In the genomic region with DNA sequence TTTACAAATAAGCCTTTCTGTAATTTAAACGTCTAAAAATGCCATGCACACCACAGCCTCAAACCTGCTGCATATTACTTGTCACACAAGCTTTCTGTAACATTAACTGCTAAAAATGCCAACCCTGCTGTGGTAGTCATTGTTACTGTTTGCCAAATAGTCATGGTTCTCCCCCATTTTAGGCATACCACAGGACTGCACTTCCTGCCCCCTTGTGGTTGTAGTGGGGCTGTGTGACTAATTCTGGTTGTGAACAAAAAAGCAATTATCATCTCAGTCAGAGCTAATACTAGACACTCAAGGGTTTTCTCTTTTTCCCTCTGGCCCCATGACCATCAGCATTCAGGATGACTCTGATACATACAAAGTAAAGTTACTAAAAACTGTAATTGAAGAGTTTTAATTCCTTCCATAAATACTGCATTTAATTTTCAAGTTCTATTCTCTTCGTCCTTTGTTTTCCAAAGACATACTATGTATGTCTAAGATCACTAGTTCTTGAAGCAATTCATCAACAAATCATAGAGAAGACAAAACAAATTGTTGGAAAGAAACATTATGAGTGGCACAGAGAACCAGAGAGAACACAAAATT, we compare ENCODE assay signal across 8 cellular contexts. TPM values are rescaled to one million over a fixed set of nuclear protein-coding genes. Genes with fewer than 3 reads are reported as not detected.
DNase-seq lines count a peak whose midpoint lies in the region; ATAC-seq and TF ChIP-seq lines count a peak whose summit lies in the region.

No MANE protein-coding gene starts in this region.

- H3K4me1 Mint-ChIP-seq in activated T-helper 17 cell treated with anti-CD3 and anti-CD28 coated beads, Interleukin-2, amount 50 U/mL, for 72 hours, result no peaks in the 10 kb centered on the region

- H3K27me3 Mint-ChIP-seq in activated T-helper 17 cell treated with anti-CD3 and anti-CD28 coated beads, Interleukin-2, amount 50 U/mL, for 72 hours, result peaks cover 17% of the 10 kb centered on the region

- no peak overlapping the region for H3K27ac Mint-ChIP-seq in activated T-helper 17 cell treated with anti-CD3 and anti-CD28 coated beads, Interleukin-2, amount 50 U/mL, for 72 hours

- DNase-seq in SIG-M5 treated with dmso at 0.1 percent for 504 hours (lab: John Stamatoyannopoulos, UW; ENCODE audit: unreplicated experiment) (peak; percentile 29), SIG-M5 (lab: John Stamatoyannopoulos, UW) (no peak), kidney glomerular epithelial cell (lab: John Stamatoyannopoulos, UW) (peak; percentile 41), vagina (ENCODE audit: extremely low spot score in 2 of 2) (no peak), lower leg skin (ENCODE audit: low spot score in 2 of 2) (no peak)

- no peaks in the 10 kb centered on the region for H3K27me3 ChIP-seq in Loucy (ENCODE audit: insufficient read depth, low read length, poor library complexity, severe bottlenecking)
- H3K27me3 ChIP-seq in vagina, result no peaks in the 10 kb centered on the region

- no peak overlapping the region for H2AFZ ChIP-seq in Loucy (ENCODE audit: low read length)

- no peak overlapping the region for H3K27ac ChIP-seq in vagina

- no peak for TF ChIP-seq POLR2A in vagina (IDR thresholded peaks at IDR 0.05)
- TF ChIP-seq POLR2A in lower leg skin (IDR thresholded peaks at IDR 0.05), result no peak

- H3K4me3 Mint-ChIP-seq in activated T-helper 17 cell treated with anti-CD3 and anti-CD28 coated beads, Interleukin-2, amount 50 U/mL, for 72 hours, result no peak overlapping the region

- H3K36me3 ChIP-seq in Loucy (ENCODE audit: insufficient read depth, low read length) (no peaks in the 10 kb centered on the region), vagina (no peaks in the 10 kb centered on the region)

- H3K4me3 ChIP-seq in Loucy (ENCODE audit: low read length, poor library complexity, severe bottlenecking) (no peak overlapping the region), vagina (no peak overlapping the region), lower leg skin (ENCODE audit: low read depth, poor library complexity, severe bottlenecking) (no peak overlapping the region)

- H3K9me3 Mint-ChIP-seq in activated T-helper 17 cell treated with anti-CD3 and anti-CD28 coated beads, Interleukin-2, amount 50 U/mL, for 72 hours, result no peaks in the 10 kb centered on the region

- H3K4me1 ChIP-seq in Loucy (ENCODE audit: insufficient read depth, low read length, poor library complexity, severe bottlenecking), result no peaks in the 10 kb centered on the region
- no peaks in the 10 kb centered on the region for H3K4me1 ChIP-seq in vagina

- intact Hi-C loops in vagina (cut with DNase I), result no loop called here
- intact Hi-C loops in lower leg skin (cut with DNase I; ENCODE audit: low total_unique reads), result no loop called here

- 50% methylated on average over 2 of the region's 2 CpGs for WGBS in lower leg skin, 2 donors

- H3K79me2 ChIP-seq in Loucy (ENCODE audit: insufficient read depth, low read length), result no peaks in the 10 kb centered on the region

- no peaks in the 10 kb centered on the region for H3K9me3 ChIP-seq in Loucy (ENCODE audit: insufficient read depth, low read depth, low read length)
- no peaks in the 10 kb centered on the region for H3K9me3 ChIP-seq in vagina

- H3F3A ChIP-seq in Loucy (ENCODE audit: low read depth), result no peaks in the 10 kb centered on the region

- H3K9ac ChIP-seq in Loucy (ENCODE audit: low read depth, low read length, poor library complexity, severe bottlenecking), result no peak overlapping the region

- ATAC-seq in GM21619 (IDR thresholded peaks at IDR 0.05; ENCODE audit: unreplicated experiment), result peak; percentile 81
- ATAC-seq in activated T-helper 17 cell treated with anti-CD3 and anti-CD28 coated beads, Interleukin-2, amount 50 U/mL, for 72 hours (replicated peaks), result peak; percentile 48

- no peak overlapping the region for H3K4me2 ChIP-seq in Loucy (ENCODE audit: low read depth, low read length, poor library complexity, severe bottlenecking)

- no peaks in the 10 kb centered on the region for H3K9me2 ChIP-seq in Loucy (replicated peaks; ENCODE audit: low read depth, low read length)

- TF ChIP-seq CTCF in Loucy (conservative IDR thresholded peaks at IDR 0.05; ENCODE audit: low read length) (peak; percentile 76), vagina (IDR thresholded peaks at IDR 0.05) (peak in 2 of 3 experiments; percentile 10 to 15), lower leg skin (IDR thresholded peaks at IDR 0.05) (no peak)

- no peaks in the 10 kb centered on the region for H3K36me3 Mint-ChIP-seq in activated T-helper 17 cell treated with anti-CD3 and anti-CD28 coated beads, Interleukin-2, amount 50 U/mL, for 72 hours (ENCODE audit: low read depth)

- no peaks in the 10 kb centered on the region for H4K20me1 ChIP-seq in Loucy (ENCODE audit: insufficient read depth, low read length, poor library complexity, severe bottlenecking)

RNA-seq across cellular contexts. Expression of gene SLC35F4, which starts 5.7 kb away (rescaled TPM):
- not detected for total RNA-seq in activated T-helper 17 cell treated with anti-CD3 and anti-CD28 coated beads, Interleukin-2, amount 50 U/mL, for 72 hours
- total RNA-seq in vagina (not detected), lower leg skin (1 to 10 TPM in 1 of 4 donors, not detected in 3; 2.2 TPM)

Comparison
In these comparisons a context has a peak if more than half of its experiments do, and no peak if none do; other contexts are left out.
1. DNase-seq: peak in SIG-M5 treated with dmso at 0.1 percent for 504 hours (single experiment) and kidney glomerular epithelial cell (single experiment); none in SIG-M5 (single experiment), vagina (0 of 2) and lower leg skin (0 of 2).
2. CTCF ChIP-seq: peak in Loucy (single experiment) and vagina (2 of 3); none in lower leg skin (0 of 3).